ENCODE assay signal across 8 cellular contexts in genomic region chr6:133921249-133921859, GRCh38. TPM values are rescaled to one million over a fixed set of nuclear protein-coding genes. Genes with fewer than 3 reads are reported as not detected.
A peak's percentile ranks its signal among the peaks of the same experiment; 100 is the strongest.
DNase-seq lines count a peak whose midpoint lies in the region; ATAC-seq and TF ChIP-seq lines count a peak whose summit lies in the region.

No MANE protein-coding gene starts in this region.

- peak; percentile 95 for TF ChIP-seq CTCF in AG10803 (conservative IDR thresholded peaks at IDR 0.05; ENCODE audit: low read length)
- peak; percentile 87 for TF ChIP-seq CTCF in activated CD8-positive, alpha-beta T cell treated with anti-CD3 and anti-CD28 coated beads for 36 hours (IDR thresholded peaks at IDR 0.05)

- no peak overlapping the region for H3K27ac Mint-ChIP-seq in activated CD8-positive, alpha-beta T cell treated with anti-CD3 and anti-CD28 coated beads for 36 hours

- H3K27ac ChIP-seq in effector memory CD4-positive, alpha-beta T cell (ENCODE audit: insufficient read depth, low read length, poor library complexity, severe bottlenecking): no peak overlapping the region

- DNase-seq in AG10803 (ENCODE audit: low read depth) (peak; percentile 74), NCI-H82 treated with DMSO at 0.1 percent for 48 hours (lab: John Stamatoyannopoulos, UW; ENCODE audit: unreplicated experiment) (peak; percentile 60), middle frontal gyrus (ENCODE audit: extremely low spot score, low spot score) (peak; percentile 65)
- peak; percentile 89 for DNase-seq in activated CD8-positive, alpha-beta T cell treated with anti-CD3 and anti-CD28 coated beads for 36 hours
- peak; percentile 29 to 41 (median 32) for DNase-seq in effector memory CD4-positive, alpha-beta T cell
- peak; percentile 87 for DNase-seq in stimulated activated CD8-positive, alpha-beta memory T cell treated with anti-CD3 and anti-CD28 coated beads, Interleukin-4, amount 100 ng/mL, for 48 hours

- CTCF ChIA-PET in activated CD8-positive, alpha-beta T cell treated with anti-CD3 and anti-CD28 coated beads for 36 hours (lab: Charles Lee): interaction anchor here (0.7 to 9.3 kb wide), 33 partner anchors 8 to 959 kb away, joined by 3 to 410 read pairs (median 4); partner anchors contain the start of gene SLC2A12

- POLR2A ChIA-PET in activated CD8-positive, alpha-beta T cell treated with anti-CD3 and anti-CD28 coated beads for 36 hours (lab: Charles Lee): no interaction called here

- no peaks in the 10 kb centered on the region for H3K4me1 ChIP-seq in effector memory CD4-positive, alpha-beta T cell (ENCODE audit: control insufficient read depth, insufficient read depth, low read length, poor library complexity, severe bottlenecking)

- H3K4me3 Mint-ChIP-seq in activated CD8-positive, alpha-beta T cell treated with anti-CD3 and anti-CD28 coated beads for 36 hours: no peak overlapping the region

- ATAC-seq in GM19023 (IDR thresholded peaks at IDR 0.05; ENCODE audit: unreplicated experiment) (peak; percentile 55), HG03575 (IDR thresholded peaks at IDR 0.05; ENCODE audit: extremely low read depth, insufficient number of reproducible peaks, low FRiP score, unreplicated experiment) (peak; percentile 31)
- peak; percentile 84 for ATAC-seq in activated CD8-positive, alpha-beta T cell treated with anti-CD3 and anti-CD28 coated beads for 36 hours

- H3K36me3 Mint-ChIP-seq in activated CD8-positive, alpha-beta T cell treated with anti-CD3 and anti-CD28 coated beads for 36 hours (ENCODE audit: low read depth): no peaks in the 10 kb centered on the region

- no peaks in the 10 kb centered on the region for H3K9me3 Mint-ChIP-seq in activated CD8-positive, alpha-beta T cell treated with anti-CD3 and anti-CD28 coated beads for 36 hours

- no peaks in the 10 kb centered on the region for H3K9me3 ChIP-seq in effector memory CD4-positive, alpha-beta T cell (ENCODE audit: control insufficient read depth, low read length)

- peaks cover 9% of the 10 kb centered on the region for H3K27me3 Mint-ChIP-seq in activated CD8-positive, alpha-beta T cell treated with anti-CD3 and anti-CD28 coated beads for 36 hours

- H3K4me1 Mint-ChIP-seq in activated CD8-positive, alpha-beta T cell treated with anti-CD3 and anti-CD28 coated beads for 36 hours (ENCODE audit: low read depth): peaks cover 4% of the 10 kb centered on the region

- H3K27me3 ChIP-seq in effector memory CD4-positive, alpha-beta T cell (replicated peaks; ENCODE audit: control insufficient read depth, insufficient read depth, low read length, poor library complexity, severe bottlenecking): no peaks in the 10 kb centered on the region

- H3K4me3 ChIP-seq in AG10803 (ENCODE audit: low read length): no peak overlapping the region
- no peak overlapping the region for H3K4me3 ChIP-seq in effector memory CD4-positive, alpha-beta T cell (ENCODE audit: insufficient read depth, low read depth, low read length, poor library complexity, severe bottlenecking)

- no peaks in the 10 kb centered on the region for H3K36me3 ChIP-seq in effector memory CD4-positive, alpha-beta T cell (ENCODE audit: control insufficient read depth, insufficient read depth, low read length)

- intact Hi-C loops in activated CD8-positive, alpha-beta T cell treated with anti-CD3 and anti-CD28 coated beads for 36 hours (cut with micrococcal nuclease): no loop called here

RNA-seq across cellular contexts. Expression of gene TBPL1, which starts 31.7 kb away (rescaled TPM):
- total RNA-seq in activated CD8-positive, alpha-beta T cell treated with anti-CD3 and anti-CD28 coated beads for 36 hours: 10 to 100 TPM; 30.9 to 37.8 TPM

RNA-seq across cellular contexts. Expression of gene TCF21, which starts 32.4 kb away (rescaled TPM):
- total RNA-seq in activated CD8-positive, alpha-beta T cell treated with anti-CD3 and anti-CD28 coated beads for 36 hours: not detected

Comparison
In these comparisons a context has a peak if more than half of its experiments do, and no peak if none do; other contexts are left out.
1. DNase-seq: peak in every context shown above with its lines; median percentile 89 in activated CD8-positive, alpha-beta T cell treated with anti-CD3 and anti-CD28 coated beads for 36 hours; 87 in stimulated activated CD8-positive, alpha-beta memory T cell treated with anti-CD3 and anti-CD28 coated beads, Interleukin-4, amount 100 ng/mL, for 48 hours; 74 in AG10803; 65 in middle frontal gyrus; 60 in NCI-H82 treated with DMSO at 0.1 percent for 48 hours; 32 in effector memory CD4-positive, alpha-beta T cell.
2. ATAC-seq: peak in every context shown above with its lines; median percentile 84 in activated CD8-positive, alpha-beta T cell treated with anti-CD3 and anti-CD28 coated beads for 36 hours; 55 in GM19023; 31 in HG03575.